In genomic region chr16:9077001-9077809, GRCh38 we compare ENCODE assay signal across 8 cellular contexts. TPM values are rescaled to one million over a fixed set of nuclear protein-coding genes. Genes with fewer than 3 reads are reported as not detected.
A peak's percentile ranks its signal among the peaks of the same experiment; 100 is the strongest.
DNase-seq lines count a peak whose midpoint lies in the region; ATAC-seq and TF ChIP-seq lines count a peak whose summit lies in the region.

No MANE protein-coding gene starts in this region.

- no peaks in the 10 kb centered on the region for H3K27me3 ChIP-seq in Panc1 (ENCODE audit: control insufficient read depth, insufficient read depth, low read length)

- no TSS peak for BruUV-seq in Panc1 (replicated peaks; lab: Mats Ljungman, UMichigan)

- H3K4me1 ChIP-seq in Panc1 (ENCODE audit: control insufficient read depth, insufficient read depth, low read length), result peaks cover 32% of the 10 kb centered on the region

- H3K9me3 Mint-ChIP-seq in activated T-cell treated with anti-CD3 and anti-CD28 coated beads, Interleukin-2, amount 50 U/mL, for 24 hours, result peaks cover 8% of the 10 kb centered on the region
- H3K9me3 Mint-ChIP-seq in chondrocyte (ENCODE audit: low read depth), result peaks cover 12% of the 10 kb centered on the region

- intact Hi-C loops in Panc1 (cut with micrococcal nuclease; ENCODE audit: unreplicated experiment), result no loop called here

- no peak overlapping the region for H3K4me3 Mint-ChIP-seq in activated T-cell treated with anti-CD3 and anti-CD28 coated beads, Interleukin-2, amount 50 U/mL, for 24 hours
- no peak overlapping the region for H3K4me3 Mint-ChIP-seq in chondrocyte (ENCODE audit: unreplicated experiment)

- no peaks in the 10 kb centered on the region for H3K27me3 Mint-ChIP-seq in activated T-cell treated with anti-CD3 and anti-CD28 coated beads, Interleukin-2, amount 50 U/mL, for 24 hours
- no peaks in the 10 kb centered on the region for H3K27me3 Mint-ChIP-seq in chondrocyte (ENCODE audit: low read depth)

- H3K27ac ChIP-seq in Panc1 (ENCODE audit: low read length), result peak overlapping the region; percentile 75

- TF ChIP-seq CTCF in Panc1 (IDR thresholded peaks at IDR 0.05) (no peak), chondrocyte (IDR thresholded peaks at IDR 0.05) (no peak)

- peak; percentile 79 for ATAC-seq in Panc1
- ATAC-seq in left lobe of liver, result no peak

- CTCF ChIA-PET in Panc1 (lab: Charles Lee), result interaction anchor here (0.7 kb wide), 1 partner anchor 47 kb away, joined by 3 read pairs; no protein-coding TSS in a partner anchor

- H3K36me3 Mint-ChIP-seq in activated T-cell treated with anti-CD3 and anti-CD28 coated beads, Interleukin-2, amount 50 U/mL, for 24 hours (ENCODE audit: low read depth), result peaks cover 15% of the 10 kb centered on the region
- no peaks in the 10 kb centered on the region for H3K36me3 Mint-ChIP-seq in chondrocyte (ENCODE audit: low read depth)

- peaks cover 56% of the 10 kb centered on the region for H3K4me1 Mint-ChIP-seq in activated T-cell treated with anti-CD3 and anti-CD28 coated beads, Interleukin-2, amount 50 U/mL, for 24 hours (ENCODE audit: low read depth)
- H3K4me1 Mint-ChIP-seq in chondrocyte (ENCODE audit: low read depth), result peaks cover 40% of the 10 kb centered on the region

- H3K27ac Mint-ChIP-seq in activated T-cell treated with anti-CD3 and anti-CD28 coated beads, Interleukin-2, amount 50 U/mL, for 24 hours, result peak overlapping the region; percentile 81
- H3K27ac Mint-ChIP-seq in chondrocyte (ENCODE audit: unreplicated experiment), result peak overlapping the region; percentile 79

- H3K9me3 ChIP-seq in Panc1 (ENCODE audit: control insufficient read depth, insufficient read depth, low read depth, low read length), result peaks cover 5% of the 10 kb centered on the region; the same call in 1 of the 2 replicates

- in situ Hi-C loops in Panc1 (cut with HindIII; ENCODE audit: low pct_unique_long_range_greater_than_20kb, low sequenced_read_pairs), result no loop called here

- POLR2A ChIA-PET in Panc1 (lab: Charles Lee), result interaction anchor here (0.5 to 0.8 kb wide), 2 partner anchors 29 to 85 kb away, joined by 3 to 12 read pairs; no protein-coding TSS in a partner anchor

- no peak overlapping the region for H3K4me3 ChIP-seq in Panc1 (ENCODE audit: low read depth in 2 of 2, low read length in 2 of 2)

- no peaks in the 10 kb centered on the region for H3K36me3 ChIP-seq in Panc1 (ENCODE audit: control insufficient read depth, insufficient read depth, low read length)

- DNase-seq in activated T-cell treated with anti-CD3 and anti-CD28 coated beads, Interleukin-2, amount 50 U/mL, for 24 hours, result no peak
- DNase-seq in activated T-cell treated with anti-CD3 and anti-CD28 coated beads for 4 hours (no peak), Panc1 (ENCODE audit: low read depth, low spot score) (no peak), chondrocyte (ENCODE audit: low spot score) (no peak), C1 segment of cervical spinal cord (lab: John Stamatoyannopoulos, UW) (no peak), NCI-H345 treated with DMSO at 0.1 percent for 48 hours (lab: John Stamatoyannopoulos, UW; ENCODE audit: unreplicated experiment) (no peak), left lobe of liver (ENCODE audit: low spot score) (no peak)
- DNase-seq in stimulated activated CD4-positive, alpha-beta T cell treated with anti-CD3 and anti-CD28 coated beads, Interleukin-4, amount 100 ng/mL, for 24 hours, result peak; percentile 33

RNA-seq across cellular contexts. Expression of gene HAPSTR1, which starts 14.2 kb away (rescaled TPM):
- total RNA-seq in Panc1 (2021; ENCODE audit: unreplicated experiment) (49.9 TPM), chondrocyte (82.5 to 84.3 TPM (median 83.0 TPM) in 3 replicates), left lobe of liver (30.3 TPM)
- polyA plus RNA-seq in Panc1 (2012; ENCODE audit: insufficient read length), result 15.7 TPM
